In the genomic region with DNA sequence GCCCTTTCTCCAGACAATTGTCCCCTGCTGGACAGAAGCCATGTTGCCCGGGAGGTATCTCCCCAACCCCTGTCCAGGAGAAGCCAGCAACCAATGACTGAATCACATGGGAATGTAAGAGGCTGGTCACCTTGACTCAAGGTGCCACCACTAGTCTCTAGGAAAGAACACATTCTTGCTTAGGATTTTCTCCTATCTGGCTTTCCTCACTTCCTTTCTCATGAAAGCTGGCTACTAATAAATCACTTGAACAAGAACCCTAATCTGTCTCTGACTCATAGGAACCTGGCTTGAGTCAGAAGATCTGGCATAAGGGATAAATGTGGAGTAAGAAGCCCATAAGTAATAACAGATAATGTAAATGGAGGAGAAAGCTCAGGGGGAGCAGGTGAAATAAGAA, we compare ENCODE assay signal across 1 cellular context.
TF ChIP-seq lines count a peak whose summit lies in the region.

No MANE protein-coding gene starts in this region.

TF ChIP-seq in IMR-90, 13 proteins besides CTCF, POLR2A, EP300 and RAD21 (continued from another document):
- no peak for TF ChIP-seq MXI1 (IDR thresholded peaks at IDR 0.05; ENCODE audit: borderline replicate concordance, low read depth, low read length)
